ENCODE assay signal across 18 cellular contexts in the genomic region with DNA sequence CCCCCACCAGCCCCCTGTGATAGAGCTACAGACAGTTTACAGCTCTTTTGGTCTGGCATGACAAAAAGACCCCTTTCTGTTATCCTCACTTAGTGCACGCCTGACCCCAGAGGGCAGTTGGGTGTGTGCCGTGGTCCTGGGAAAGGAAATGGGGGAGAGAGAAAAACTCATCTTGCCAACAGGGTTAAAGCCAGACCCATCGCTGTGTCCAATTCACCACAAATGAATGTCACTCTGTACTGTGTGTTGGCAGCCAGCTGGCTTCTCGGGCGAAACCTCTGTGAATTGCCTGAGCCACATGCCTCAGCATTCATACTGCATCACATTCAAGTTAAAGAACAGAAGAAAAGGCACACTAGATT. TPM values are rescaled to one million over a fixed set of nuclear protein-coding genes. Genes with fewer than 3 reads are reported as not detected.
DNase-seq lines count a peak whose midpoint lies in the region; ATAC-seq and TF ChIP-seq lines count a peak whose summit lies in the region.
"Had no signal": no experiment of that assay in that cellular context is flagged by ENCODE, and none has a peak within 500 bp of the region (broad histone marks: within the 10 kb centered on the region; RNA-seq: fewer than 3 reads in every experiment).

No MANE protein-coding gene starts in this region.

- H2AFZ ChIP-seq in mammary epithelial cell (ENCODE audit: low read depth, low read length), result peak overlapping the region; percentile 6
- no peak overlapping the region for H2AFZ ChIP-seq in hepatocyte

- H3K9ac ChIP-seq in mammary epithelial cell (ENCODE audit: insufficient read depth, low read length), result no peak overlapping the region
- H3K9ac ChIP-seq: BLaER1 treated with 17β-estradiol and CSF1 and Interleukin-3, amounts not matched to agents 10 nM and 100 nM had no signal

- peaks cover 19% of the 10 kb centered on the region for H3K27me3 Mint-ChIP-seq in T-helper 2 cell treated with Interferon-gamma antibody and Interleukin-4, amounts not matched to agents 5 μg/mL and 100 μg/mL, for 36 hours (ENCODE audit: low read depth)

- TF ChIP-seq CTCF in mammary epithelial cell (conservative IDR thresholded peaks at IDR 0.05 in 1 of 2, IDR thresholded peaks at IDR 0.05 in 1 of 2; ENCODE audit: extremely low read depth in 1 of 2, insufficient read depth in 1 of 2, low read depth in 1 of 2, low read length in 2 of 2) (no peak), hepatocyte (IDR thresholded peaks at IDR 0.05; ENCODE audit: poor library complexity) (no peak)

- in situ Hi-C loops in mammary epithelial cell (cut with MboI; ENCODE audit: low sequenced_read_pairs in 2 of 2), result no loop called here

- H4K20me1 ChIP-seq in mammary epithelial cell (ENCODE audit: insufficient read depth, low read length) (no peaks in the 10 kb centered on the region), hepatocyte (ENCODE audit: insufficient read depth, poor library complexity, severe bottlenecking) (no peaks in the 10 kb centered on the region)
- H4K20me1 ChIP-seq: BLaER1 treated with 17β-estradiol and CSF1 and Interleukin-3, amounts not matched to agents 10 nM and 100 nM had no signal

- H3K79me2 ChIP-seq in mammary epithelial cell (ENCODE audit: insufficient read depth, low read length) (no peaks in the 10 kb centered on the region), hepatocyte (no peaks in the 10 kb centered on the region)

- peaks cover 7% of the 10 kb centered on the region for H3K9me3 Mint-ChIP-seq in T-helper 2 cell treated with Interferon-gamma antibody and Interleukin-4, amounts not matched to agents 5 μg/mL and 100 μg/mL, for 36 hours
- H3K9me3 Mint-ChIP-seq: activated T-helper 17 cell treated with anti-CD3 and anti-CD28 coated beads, Interleukin-2, amount 50 U/mL, for 72 hours had no signal

- H3K9me3 ChIP-seq in mammary epithelial cell (replicated peaks; ENCODE audit: insufficient read depth, low read length), result no peaks in the 10 kb centered on the region
- H3K9me3 ChIP-seq in hepatocyte (ENCODE audit: low read depth), result no peaks in the 10 kb centered on the region
- H3K9me3 ChIP-seq: neutrophil had no signal

- BruUV-seq in mammary epithelial cell (replicated peaks; lab: Mats Ljungman, UMichigan), result no TSS peak

- H3K4me2 ChIP-seq in mammary epithelial cell (ENCODE audit: insufficient read depth, low read depth, low read length) (no peak overlapping the region), hepatocyte (peak overlapping the region; percentile 51)
- H3K4me2 ChIP-seq: BLaER1 treated with 17β-estradiol and CSF1 and Interleukin-3, amounts not matched to agents 10 nM and 100 nM had no signal

- H3K4me3 ChIP-seq in mammary epithelial cell (replicated peaks in 1 of 3; ENCODE audit: insufficient read depth in 1 of 3, low read depth in 2 of 3, low read length in 3 of 3), result no peak overlapping the region
- no peak overlapping the region for H3K4me3 ChIP-seq in hepatocyte
- H3K4me3 ChIP-seq: BLaER1 treated with 17β-estradiol and CSF1 and Interleukin-3, amounts not matched to agents 10 nM and 100 nM; esophagus muscularis mucosa had no signal

- CTCF ChIA-PET in mammary epithelial cell (lab: Charles Lee; ENCODE audit: low non-redundant PET), result no interaction called here

- no peak overlapping the region for H3K4me3 Mint-ChIP-seq in T-helper 2 cell treated with Interferon-gamma antibody and Interleukin-4, amounts not matched to agents 5 μg/mL and 100 μg/mL, for 36 hours
- H3K4me3 Mint-ChIP-seq: activated CD4-positive, alpha-beta memory T cell treated with anti-CD3 and anti-CD28 coated beads, Interleukin-2, amount 10 ng/mL, durations not matched to agents 7 days and 5 days; activated T-helper 17 cell treated with anti-CD3 and anti-CD28 coated beads, Interleukin-2, amount 50 U/mL, for 72 hours; dendritic cell treated with granulocyte-macrophage colony-stimulating factor and Interleukin-4, amounts not matched to agents 40 ng/mL and 50 ng/mL, for 4 days; IgD-negative memory B cell; stimulated activated naive CD8-positive, alpha-beta T cell treated with anti-CD3 and anti-CD28 coated beads, Interleukin-15, amount 100 ng/mL, for 72 hours had no signal

- ATAC-seq in GM18517 (IDR thresholded peaks at IDR 0.05; ENCODE audit: unreplicated experiment), result no peak
- no peak for ATAC-seq in GM18870 (IDR thresholded peaks at IDR 0.05; ENCODE audit: unreplicated experiment)
- ATAC-seq: activated T-helper 17 cell treated with anti-CD3 and anti-CD28 coated beads, Interleukin-2, amount 50 U/mL, for 72 hours had no signal

- no peaks in the 10 kb centered on the region for H3K36me3 Mint-ChIP-seq in T-helper 2 cell treated with Interferon-gamma antibody and Interleukin-4, amounts not matched to agents 5 μg/mL and 100 μg/mL, for 36 hours (ENCODE audit: low read depth)

- no peaks in the 10 kb centered on the region for H3K9me2 ChIP-seq in hepatocyte (replicated peaks; ENCODE audit: insufficient read depth)

- peaks cover 4% of the 10 kb centered on the region for H3K4me1 ChIP-seq in mammary epithelial cell (ENCODE audit: insufficient read depth, low read length)
- H3K4me1 ChIP-seq in hepatocyte (ENCODE audit: insufficient read depth), result peaks cover 5% of the 10 kb centered on the region

- peak; percentile 17 for DNase-seq in EH (ENCODE audit: low read depth)
- DNase-seq in mammary epithelial cell, result no peak
- DNase-seq in hepatocyte (ENCODE audit: low spot score), result no peak
- peak; percentile 10 for DNase-seq in putamen (ENCODE audit: low spot score)
- no peak for DNase-seq in T-helper 2 cell treated with Interferon-gamma antibody and Interleukin-4, amounts not matched to agents 5 μg/mL and 100 μg/mL, for 36 hours (ENCODE audit: low spot score)
- no peak for DNase-seq in cortex of kidney (lab: John Stamatoyannopoulos, UW)
- DNase-seq: activated CD4-positive, alpha-beta memory T cell treated with anti-CD3 and anti-CD28 coated beads, Interleukin-2, amount 10 ng/mL, durations not matched to agents 7 days and 5 days; DMS79 treated with DMSO at 0.1 percent for 48 hours; NCI-H1092; stimulated activated naive CD8-positive, alpha-beta T cell treated with anti-CD3 and anti-CD28 coated beads, Interleukin-15, amount 100 ng/mL, for 72 hours had no signal

- dilution Hi-C loops in mammary epithelial cell (cut with HindIII; ENCODE audit: low sequenced_read_pairs), result no loop called here

- no peaks in the 10 kb centered on the region for H3K4me1 Mint-ChIP-seq in T-helper 2 cell treated with Interferon-gamma antibody and Interleukin-4, amounts not matched to agents 5 μg/mL and 100 μg/mL, for 36 hours (ENCODE audit: low read depth)

- H3K36me3 ChIP-seq in mammary epithelial cell (ENCODE audit: insufficient read depth, low read length), result no peaks in the 10 kb centered on the region
- no peaks in the 10 kb centered on the region for H3K36me3 ChIP-seq in hepatocyte (replicated peaks; ENCODE audit: insufficient read depth, low read depth)
- H3K36me3 ChIP-seq: BLaER1 treated with 17β-estradiol and CSF1 and Interleukin-3, amounts not matched to agents 10 nM and 100 nM; esophagus muscularis mucosa; neutrophil had no signal

- H3K27ac ChIP-seq in mammary epithelial cell (ENCODE audit: insufficient read depth, low read depth, low read length) (no peak overlapping the region), hepatocyte (no peak overlapping the region)
- H3K27ac ChIP-seq: BLaER1 treated with 17β-estradiol and CSF1 and Interleukin-3, amounts not matched to agents 10 nM and 100 nM; esophagus muscularis mucosa; neutrophil had no signal

- H3K27ac Mint-ChIP-seq in T-helper 2 cell treated with Interferon-gamma antibody and Interleukin-4, amounts not matched to agents 5 μg/mL and 100 μg/mL, for 36 hours, result no peak overlapping the region
- H3K27ac Mint-ChIP-seq: activated CD4-positive, alpha-beta memory T cell treated with anti-CD3 and anti-CD28 coated beads, Interleukin-2, amount 10 ng/mL, durations not matched to agents 7 days and 5 days; activated T-helper 17 cell treated with anti-CD3 and anti-CD28 coated beads, Interleukin-2, amount 50 U/mL, for 72 hours; dendritic cell treated with granulocyte-macrophage colony-stimulating factor and Interleukin-4, amounts not matched to agents 40 ng/mL and 50 ng/mL, for 4 days had no signal

- no peaks in the 10 kb centered on the region for H3K27me3 ChIP-seq in mammary epithelial cell (ENCODE audit: insufficient read depth, low read length)
- peaks cover 15% of the 10 kb centered on the region for H3K27me3 ChIP-seq in hepatocyte
- H3K27me3 ChIP-seq: BLaER1 treated with 17β-estradiol and CSF1 and Interleukin-3, amounts not matched to agents 10 nM and 100 nM; esophagus muscularis mucosa had no signal

- intact Hi-C loops in mammary epithelial cell (cut with micrococcal nuclease), result no loop called here

- WGBS in mammary epithelial cell (ENCODE audit: low coverage, missing lambda C conversion rate), result 34% methylated on average over 3 of the region's 5 CpGs
- WGBS in hepatocyte (ENCODE audit: low lambda C conversion rate, missing lambda C conversion rate), result 56% methylated on average over 5 of the region's 5 CpGs

RNA-seq across cellular contexts. Expression of gene HECTD2, which starts 28.6 kb away (rescaled TPM):
- total RNA-seq in mammary epithelial cell (10 to 100 TPM in 1 of 2 donors, 1 to 10 TPM in 1; 10.0 TPM), hepatocyte (19.7 and 25.0 TPM in 2 replicates)
- polyA plus RNA-seq in mammary epithelial cell (1.7 TPM), hepatocyte (9.0 TPM in 2 replicates)
- 11.0 TPM for polyA minus RNA-seq in mammary epithelial cell

Comparison
In these comparisons a context has a peak if more than half of its experiments do, and no peak if none do; other contexts are left out.
1. DNase-seq: peak in EH (single experiment) and putamen (single experiment); none in mammary epithelial cell (single experiment), hepatocyte (single experiment), T-helper 2 cell treated with Interferon-gamma antibody and Interleukin-4, amounts not matched to agents 5 μg/mL and 100 μg/mL, for 36 hours (single experiment) and cortex of kidney (single experiment).